ENCODE assay signal across 26 cellular contexts in the genomic region with DNA sequence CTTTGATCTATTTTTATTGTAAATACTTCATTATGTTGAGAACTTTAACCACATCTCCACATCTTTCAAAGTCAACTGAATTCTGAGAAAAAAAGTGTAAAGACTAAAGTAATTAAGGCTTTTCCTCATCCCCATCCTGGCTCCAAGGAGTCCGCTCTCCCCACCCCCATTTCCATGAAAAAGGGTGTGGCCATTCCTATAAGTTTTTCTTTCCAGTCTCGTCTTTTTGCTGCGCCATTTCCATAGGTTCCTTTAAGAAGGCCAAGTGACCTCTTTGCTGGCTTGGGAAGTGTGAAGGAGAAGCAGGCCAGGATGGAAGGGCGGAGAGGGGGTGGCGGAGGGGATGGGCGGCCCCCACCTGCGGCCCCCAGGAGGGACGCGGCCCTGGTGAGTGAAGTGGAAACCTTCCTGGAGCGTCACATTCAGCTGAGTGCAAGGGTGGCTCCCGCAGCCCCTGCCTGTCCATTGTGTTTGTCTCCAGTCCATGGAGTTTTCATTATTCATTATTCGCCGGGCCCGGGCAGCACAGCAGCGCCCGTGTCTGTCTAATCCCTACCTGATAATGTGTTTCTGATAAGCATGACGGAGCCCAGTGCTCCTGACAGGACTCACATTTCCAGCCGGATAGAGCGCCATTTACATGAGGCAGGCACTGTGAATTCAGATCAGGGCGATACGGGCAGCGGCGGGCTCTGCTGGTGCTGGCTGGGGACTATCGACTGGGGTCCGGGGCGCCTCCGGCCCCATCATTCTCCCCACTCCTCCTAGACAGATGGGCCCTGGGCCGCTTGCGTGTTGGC.
DNase-seq lines count a peak whose midpoint lies in the region; ATAC-seq and TF ChIP-seq lines count a peak whose summit lies in the region.
"Had no signal": no experiment of that assay in that cellular context is flagged by ENCODE, and none has a peak within 500 bp of the region (broad histone marks: within the 10 kb centered on the region; RNA-seq: fewer than 3 reads in every experiment).

No MANE protein-coding gene starts in this region.

- H3K79me1 ChIP-seq in H9 (ENCODE audit: insufficient read depth, low read depth, low read length, poor library complexity, severe bottlenecking) (no peaks in the 10 kb centered on the region), mesenchymal stem cell (replicated peaks; ENCODE audit: low read length, poor library complexity, severe bottlenecking) (no peaks in the 10 kb centered on the region)

- TF ChIP-seq CTCF in H9 (conservative IDR thresholded peaks at IDR 0.05) (no peak), endothelial cell (IDR thresholded peaks at IDR 0.05; ENCODE audit: unreplicated experiment) (no peak)

- H3K18ac ChIP-seq in H9 (ENCODE audit: insufficient read length, low read depth, low read length): no peak overlapping the region
- H3K18ac ChIP-seq in mesenchymal stem cell (ENCODE audit: low read depth in 1 of 2, low read length in 2 of 2): peak overlapping the region in 1 of 2 experiments; percentile 12

- no peak overlapping the region for H3K56ac ChIP-seq in H9 (ENCODE audit: insufficient read length, low read depth, low read length)

- peak overlapping the region; percentile 72 for H3K4me2 ChIP-seq in H9 (ENCODE audit: insufficient read depth, insufficient read length, low read length)
- no peak overlapping the region for H3K4me2 ChIP-seq in mesenchymal stem cell (ENCODE audit: low read length, poor library complexity, severe bottlenecking)

- no peaks in the 10 kb centered on the region for H3K79me2 ChIP-seq in H9 (ENCODE audit: insufficient read depth, low read length)

- H3K9me3 Mint-ChIP-seq in H9 (no peaks in the 10 kb centered on the region), endothelial cell (ENCODE audit: unreplicated experiment) (no peaks in the 10 kb centered on the region)
- H3K9me3 Mint-ChIP-seq: T-cell had no signal

- no peaks in the 10 kb centered on the region for H3K36me3 Mint-ChIP-seq in H9 (ENCODE audit: insufficient read depth in 1 of 3, low read depth in 3 of 3)
- no peaks in the 10 kb centered on the region for H3K36me3 Mint-ChIP-seq in endothelial cell (ENCODE audit: low read depth, unreplicated experiment)
- H3K36me3 Mint-ChIP-seq: stimulated activated naive B cell treated with anti-CD40 and anti-IgM and Interleukin-4, amounts not matched to agents 10 μg/mL and 1 μg/mL and 100 μg/mL, for 72 hours; T-cell had no signal

- H3K4me1 Mint-ChIP-seq in H9 (peaks cover 30 to 35% of the 10 kb centered on the region in 2 experiments), endothelial cell (ENCODE audit: unreplicated experiment) (peaks cover 6% of the 10 kb centered on the region)
- H3K4me1 Mint-ChIP-seq: stimulated activated naive B cell treated with anti-CD40 and anti-IgM and Interleukin-4, amounts not matched to agents 10 μg/mL and 1 μg/mL and 100 μg/mL, for 72 hours; T-cell had no signal

- DNase-seq in AG20443 (ENCODE audit: low spot score) (peak; percentile 14), H9 (peak; percentile 49), endothelial cell (ENCODE audit: low spot score) (no peak), mesenchymal stem cell (no peak), kidney glomerular epithelial cell (lab: John Stamatoyannopoulos, UW) (no peak), DMS153 treated with DMSO at 0.1 percent for 48 hours (lab: John Stamatoyannopoulos, UW; ENCODE audit: unreplicated experiment) (no peak), HT-29 (ENCODE audit: low spot score) (no peak)
- DNase-seq: activated CD4-positive, CD25-positive, alpha-beta regulatory T cell treated with anti-CD3 and anti-CD28 coated beads, Interleukin-2, amount 50 U/mL, for 72 hours; activated CD8-positive, alpha-beta T cell treated with anti-CD3 and anti-CD28 coated beads, Interleukin-2, amount 10 ng/mL, durations not matched to agents 7 days and 5 days; activated gamma-delta T cell; C1 segment of cervical spinal cord; Caco-2; foreskin fibroblast; heart right ventricle; mammary epithelial cell; NCI-H1417 treated with DMSO at 0.1 percent for 48 hours; NK-92 treated with Interleukin-12 subunit alpha and Interleukin-12 subunit beta, amount 100 ng/mL, for 24 hours; occipital lobe; SIG-M5; stimulated activated CD4-positive, alpha-beta T cell treated with anti-CD3 and anti-CD28 coated beads, Interleukin-4, amount 100 ng/mL, for 24 hours; stimulated activated naive B cell treated with anti-CD40 and anti-IgM and Interleukin-4, amounts not matched to agents 10 μg/mL and 1 μg/mL and 100 μg/mL, for 72 hours; T-cell; testis had no signal

- peak overlapping the region in 2 of 3 experiments; percentile 56 to 66; a peak in 1 of 7 replicates for H3K27ac Mint-ChIP-seq in H9
- H3K27ac Mint-ChIP-seq in endothelial cell (ENCODE audit: unreplicated experiment): no peak overlapping the region
- H3K27ac Mint-ChIP-seq: activated CD8-positive, alpha-beta T cell treated with anti-CD3 and anti-CD28 coated beads, Interleukin-2, amount 10 ng/mL, durations not matched to agents 7 days and 5 days; stimulated activated naive B cell treated with anti-CD40 and anti-IgM and Interleukin-4, amounts not matched to agents 10 μg/mL and 1 μg/mL and 100 μg/mL, for 72 hours; T-cell had no signal

- H3K14ac ChIP-seq in H9 (ENCODE audit: insufficient read depth, low read length) (no peak overlapping the region; the same call in 1 of the 2 replicates), mesenchymal stem cell (ENCODE audit: low read length in 2 of 2) (no peak overlapping the region)

- H2BK20ac ChIP-seq in H9 (ENCODE audit: low read depth, low read length, poor library complexity, severe bottlenecking): no peak overlapping the region

- H3K9ac ChIP-seq in H9 (ENCODE audit: extremely low read depth, insufficient read length, low read length): no peak overlapping the region
- no peak overlapping the region for H3K9ac ChIP-seq in mesenchymal stem cell (ENCODE audit: low read length)

- no peak overlapping the region for H2AFZ ChIP-seq in H9 (ENCODE audit: low read length)
- no peak overlapping the region for H2AFZ ChIP-seq in mesenchymal stem cell (ENCODE audit: low read depth, low read length)

- H3K27ac ChIP-seq in H9 (ENCODE audit: insufficient read length, low read depth, low read length): no peak overlapping the region
- no peak overlapping the region for H3K27ac ChIP-seq in mesenchymal stem cell (ENCODE audit: low read length, poor library complexity, severe bottlenecking)
- H3K27ac ChIP-seq: heart right ventricle, testis, vagina had no signal

- WGBS in H9 (ENCODE audit: extremely low coverage, insufficient read length, low lambda C conversion rate): no CpG with 5 or more reads among the region's 29 CpGs
- 65% methylated on average over 29 of the region's 29 CpGs for WGBS in mesenchymal stem cell

- no peak overlapping the region for H2BK15ac ChIP-seq in H9 (ENCODE audit: low read depth, low read length)
- no peak overlapping the region for H2BK15ac ChIP-seq in mesenchymal stem cell (ENCODE audit: low read depth, poor library complexity, severe bottlenecking)

- ATAC-seq in HG03108 (IDR thresholded peaks at IDR 0.05; ENCODE audit: unreplicated experiment): no peak
- ATAC-seq: activated CD8-positive, alpha-beta T cell treated with anti-CD3 and anti-CD28 coated beads, Interleukin-2, amount 10 ng/mL, durations not matched to agents 7 days and 5 days; Panc1; stimulated activated naive B cell treated with anti-CD40 and anti-IgM and Interleukin-4, amounts not matched to agents 10 μg/mL and 1 μg/mL and 100 μg/mL, for 72 hours; T-cell had no signal

- H3K9me3 ChIP-seq in H9 (ENCODE audit: control insufficient read depth, low read depth, low read length) (no peaks in the 10 kb centered on the region), mesenchymal stem cell (ENCODE audit: control insufficient read depth, low read length) (no peaks in the 10 kb centered on the region)
- H3K9me3 ChIP-seq: Caco-2, heart right ventricle, testis, vagina had no signal

- H3K23ac ChIP-seq in H9 (ENCODE audit: insufficient read length, low read depth, low read length) (no peak overlapping the region), mesenchymal stem cell (ENCODE audit: low read length in 2 of 2) (no peak overlapping the region)

- H3K4me1 ChIP-seq in H9 (ENCODE audit: insufficient read depth, low read length): peaks cover 3% of the 10 kb centered on the region; the same call in 1 of the 2 replicates
- H3K4me1 ChIP-seq in mesenchymal stem cell (ENCODE audit: control insufficient read depth, insufficient read depth, low read depth, low read length): no peaks in the 10 kb centered on the region
- H3K4me1 ChIP-seq: Caco-2, heart right ventricle, testis, vagina had no signal

- H2BK120ac ChIP-seq in H9 (ENCODE audit: low read depth, low read length, poor library complexity, severe bottlenecking) (no peak overlapping the region), mesenchymal stem cell (ENCODE audit: low read depth, low read length) (peak overlapping the region; percentile 61)

- no peak overlapping the region for H4K5ac ChIP-seq in H9 (ENCODE audit: insufficient read length, low read depth, low read length)

- H3K4me3 ChIP-seq in mesenchymal stem cell (ENCODE audit: insufficient read depth in 1 of 2, low read depth in 1 of 2, low read length in 2 of 2): no peak overlapping the region
- H3K4me3 ChIP-seq: heart right ventricle, vagina had no signal

- H3K23me2 ChIP-seq in H9 (ENCODE audit: insufficient read length, low read depth, low read length, poor library complexity, severe bottlenecking): peaks cover 5% of the 10 kb centered on the region

- H4K91ac ChIP-seq in H9 (ENCODE audit: insufficient read length, low read depth, low read length) (no peak overlapping the region), mesenchymal stem cell (ENCODE audit: low read length) (no peak overlapping the region)

- H3K27me3 Mint-ChIP-seq in H9 (ENCODE audit: low read depth) (peaks cover 2% of the 10 kb centered on the region; the same call in 1 of the 2 replicates), endothelial cell (ENCODE audit: unreplicated experiment) (no peaks in the 10 kb centered on the region)
- H3K27me3 Mint-ChIP-seq: stimulated activated naive B cell treated with anti-CD40 and anti-IgM and Interleukin-4, amounts not matched to agents 10 μg/mL and 1 μg/mL and 100 μg/mL, for 72 hours; T-cell had no signal

- H3K36me3 ChIP-seq in mesenchymal stem cell (ENCODE audit: control insufficient read depth in 1 of 2, insufficient read depth in 2 of 2, low read depth in 1 of 2, low read length in 2 of 2): no peaks in the 10 kb centered on the region
- H3K36me3 ChIP-seq: heart right ventricle, vagina had no signal

- H4K8ac ChIP-seq in H9 (replicated peaks; ENCODE audit: insufficient read length, low read depth, low read length): no peak overlapping the region
- H4K8ac ChIP-seq in mesenchymal stem cell (ENCODE audit: low read length): no peak overlapping the region

- H2BK12ac ChIP-seq in H9 (ENCODE audit: insufficient read length, low read depth, low read length) (no peak overlapping the region), mesenchymal stem cell (ENCODE audit: low read length in 2 of 2) (no peak overlapping the region)

- no peaks in the 10 kb centered on the region for H4K20me1 ChIP-seq in H9 (ENCODE audit: control insufficient read depth, insufficient read depth, insufficient read length)

- H2AK5ac ChIP-seq in H9 (ENCODE audit: insufficient read length, low read length): no peak overlapping the region
- H2AK5ac ChIP-seq in mesenchymal stem cell (ENCODE audit: low read length, severe bottlenecking): no peak overlapping the region

- H3T11ph ChIP-seq in H9 (ENCODE audit: low read length): no peak overlapping the region

- H2BK5ac ChIP-seq in H9 (ENCODE audit: insufficient read length, low read length): no peak overlapping the region
- H2BK5ac ChIP-seq in mesenchymal stem cell (ENCODE audit: low read depth, low read length, poor library complexity, severe bottlenecking): no peak overlapping the region

- H3K27me3 ChIP-seq in H9 (ENCODE audit: insufficient read depth, low read length) (no peaks in the 10 kb centered on the region), mesenchymal stem cell (ENCODE audit: control insufficient read depth in 1 of 2, insufficient read depth in 1 of 2, low read length in 2 of 2) (no peaks in the 10 kb centered on the region)
- H3K27me3 ChIP-seq: testis, vagina had no signal

- H3K4me3 Mint-ChIP-seq in H9: peak overlapping the region in 1 of 2 experiments; percentile 16; a peak in 1 of 5 replicates
- H3K4me3 Mint-ChIP-seq in endothelial cell (ENCODE audit: unreplicated experiment): peak overlapping the region; percentile 52
- H3K4me3 Mint-ChIP-seq: activated CD8-positive, alpha-beta T cell treated with anti-CD3 and anti-CD28 coated beads, Interleukin-2, amount 10 ng/mL, durations not matched to agents 7 days and 5 days; stimulated activated naive B cell treated with anti-CD40 and anti-IgM and Interleukin-4, amounts not matched to agents 10 μg/mL and 1 μg/mL and 100 μg/mL, for 72 hours; T-cell had no signal

- H3K4ac ChIP-seq in H9 (ENCODE audit: low read depth, low read length) (no peak overlapping the region), mesenchymal stem cell (ENCODE audit: low read depth in 1 of 2, low read length in 2 of 2) (no peak overlapping the region)

Comparison
In these comparisons a context has a peak if more than half of its experiments do, and no peak if none do; other contexts are left out.
1. DNase-seq: peak in AG20443 (single experiment) and H9 (single experiment); none in endothelial cell (single experiment), mesenchymal stem cell (single experiment), kidney glomerular epithelial cell (single experiment), DMS153 treated with DMSO at 0.1 percent for 48 hours (single experiment) and HT-29 (single experiment).